In the genomic region with DNA sequence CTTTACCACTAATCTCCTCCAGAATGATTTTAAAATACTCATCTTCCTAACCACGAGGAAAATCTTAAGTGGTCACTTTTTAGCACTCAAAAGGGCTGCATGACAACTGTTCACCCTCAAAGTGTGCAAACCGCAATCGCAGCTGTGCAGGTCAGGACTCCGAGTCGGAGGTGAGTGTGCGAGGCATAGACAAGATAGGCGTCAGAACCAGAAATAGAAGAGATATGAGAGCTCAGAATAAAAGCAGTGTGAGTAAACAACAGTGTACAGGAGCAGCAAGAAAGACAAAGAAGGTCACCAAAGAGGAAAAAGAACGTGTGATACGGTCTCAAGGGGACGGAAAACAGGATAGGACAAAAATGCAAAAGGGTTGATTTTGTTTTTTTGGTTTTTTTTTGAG, we compare ENCODE assay signal across 21 cellular contexts. TPM values are rescaled to one million over a fixed set of nuclear protein-coding genes. Genes with fewer than 3 reads are reported as not detected.
DNase-seq lines count a peak whose midpoint lies in the region; ATAC-seq and TF ChIP-seq lines count a peak whose summit lies in the region.
"Had no signal": no experiment of that assay in that cellular context is flagged by ENCODE, and none has a peak within 500 bp of the region (broad histone marks: within the 10 kb centered on the region; RNA-seq: fewer than 3 reads in every experiment).

No MANE protein-coding gene starts in this region.

- peaks cover 11% of the 10 kb centered on the region for H3K4me1 ChIP-seq in endodermal cell (ENCODE audit: control insufficient read depth, insufficient read depth, low read length)
- no peaks in the 10 kb centered on the region for H3K4me1 ChIP-seq in heart left ventricle
- no peaks in the 10 kb centered on the region for H3K4me1 ChIP-seq in esophagus squamous epithelium
- H3K4me1 ChIP-seq: BLaER1 had no signal

- intact Hi-C loops in heart left ventricle (cut with DNase I) = no loop called here
- intact Hi-C loops in left ventricle myocardium superior (cut with micrococcal nuclease) = no loop called here
- intact Hi-C loops in esophagus squamous epithelium (cut with DNase I) = no loop called here

- no peaks in the 10 kb centered on the region for H3K27me3 Mint-ChIP-seq in endodermal cell (ENCODE audit: insufficient read depth)
- no peaks in the 10 kb centered on the region for H3K27me3 Mint-ChIP-seq in osteocyte (ENCODE audit: unreplicated experiment)

- H3K4me3 Mint-ChIP-seq in endodermal cell (no peak overlapping the region), osteocyte (ENCODE audit: unreplicated experiment) (no peak overlapping the region)
- H3K4me3 Mint-ChIP-seq: CD14-positive monocyte; CD4-positive, alpha-beta memory T cell had no signal

- H3K9me3 ChIP-seq in endodermal cell (ENCODE audit: control insufficient read depth, low read length) (no peaks in the 10 kb centered on the region), heart left ventricle (no peaks in the 10 kb centered on the region), esophagus squamous epithelium (no peaks in the 10 kb centered on the region)
- H3K9me3 ChIP-seq: A549, BLaER1, HAP-1 had no signal

- no peak overlapping the region for H3K9ac ChIP-seq in endodermal cell (ENCODE audit: extremely low read depth, low read length, poor library complexity, severe bottlenecking)
- H3K9ac ChIP-seq: BLaER1, GM23248 had no signal

- TF ChIP-seq CTCF in endodermal cell (conservative IDR thresholded peaks at IDR 0.05) (no peak), heart left ventricle (IDR thresholded peaks at IDR 0.05) (no peak), osteocyte (IDR thresholded peaks at IDR 0.05) (no peak), esophagus squamous epithelium (IDR thresholded peaks at IDR 0.05) (no peak)

- H3K4me3 ChIP-seq in endodermal cell (ENCODE audit: low read length) (no peak overlapping the region), heart left ventricle (no peak overlapping the region), esophagus squamous epithelium (no peak overlapping the region)
- H3K4me3 ChIP-seq: A549, BLaER1, GM23248, HAP-1 had no signal

- H3K36me3 Mint-ChIP-seq in endodermal cell (ENCODE audit: low read depth) (peaks cover 23% of the 10 kb centered on the region), osteocyte (ENCODE audit: unreplicated experiment) (no peaks in the 10 kb centered on the region)
- H3K36me3 Mint-ChIP-seq: CD14-positive monocyte; CD4-positive, alpha-beta memory T cell had no signal

- no peak for TF ChIP-seq POLR2A in heart left ventricle (IDR thresholded peaks at IDR 0.05)
- no peak for TF ChIP-seq POLR2A in esophagus squamous epithelium (IDR thresholded peaks at IDR 0.05)

- H3K36me3 ChIP-seq in endodermal cell (ENCODE audit: control insufficient read depth, insufficient read depth, low read length) (no peaks in the 10 kb centered on the region), heart left ventricle (no peaks in the 10 kb centered on the region), esophagus squamous epithelium (peaks cover 0 to 9% (median 0%) of the 10 kb centered on the region in 3 donors)
- H3K36me3 ChIP-seq: BLaER1, HAP-1 had no signal

- DNase-seq in endodermal cell (peak; percentile 20), heart left ventricle (peak in 1 of 5 donors; percentile 47), left ventricle myocardium superior (no peak), osteocyte (ENCODE audit: extremely low spot score, unreplicated experiment) (peak; percentile 48), NCI-H69 (lab: John Stamatoyannopoulos, UW) (no peak), esophagus squamous epithelium (lab: John Stamatoyannopoulos, UW) (no peak)
- DNase-seq in activated CD8-positive, alpha-beta memory T cell treated with anti-CD3 and anti-CD28 coated beads, Interleukin-2, amount 50 U/mL, for 4 hours = no peak
- DNase-seq: Calu3; CD4-positive, alpha-beta memory T cell; DND-41; EL; GM23248 had no signal

- H3K27ac ChIP-seq in endodermal cell (ENCODE audit: low read depth, low read length) (no peak overlapping the region), heart left ventricle (peak overlapping the region in 4 of 12 donors; percentile 8 to 53 (median 30)), esophagus squamous epithelium (no peak overlapping the region)
- H3K27ac ChIP-seq: 22Rv1, A549, BLaER1, GM23248, HL-60 had no signal

- no peaks in the 10 kb centered on the region for H3K27me3 ChIP-seq in endodermal cell (ENCODE audit: control insufficient read depth, insufficient read depth, low read length, poor library complexity, severe bottlenecking)
- H3K27me3 ChIP-seq in heart left ventricle = no peaks in the 10 kb centered on the region
- H3K27me3 ChIP-seq in esophagus squamous epithelium = no peaks in the 10 kb centered on the region
- H3K27me3 ChIP-seq: BLaER1 had no signal

- ATAC-seq in heart left ventricle (peak; percentile 65 to 88 (median 72)), left ventricle myocardium superior (peak; percentile 84), HG02642 (IDR thresholded peaks at IDR 0.05; ENCODE audit: poor library complexity, unreplicated experiment) (no peak)
- ATAC-seq: A549 had no signal

- H3K9me3 Mint-ChIP-seq in endodermal cell (no peaks in the 10 kb centered on the region), osteocyte (ENCODE audit: unreplicated experiment) (no peaks in the 10 kb centered on the region)

- H3K4me1 Mint-ChIP-seq in endodermal cell (peaks cover 45% of the 10 kb centered on the region), osteocyte (ENCODE audit: unreplicated experiment) (peaks cover 2% of the 10 kb centered on the region)
- H3K4me1 Mint-ChIP-seq: CD14-positive monocyte; CD4-positive, alpha-beta memory T cell had no signal

- H3K27ac Mint-ChIP-seq in endodermal cell (no peak overlapping the region), osteocyte (ENCODE audit: unreplicated experiment) (no peak overlapping the region)
- H3K27ac Mint-ChIP-seq: CD14-positive monocyte; CD4-positive, alpha-beta memory T cell had no signal

- 88 to 91% methylated on average over 9 to 10 of the region's 10 CpGs for WGBS in endodermal cell (ENCODE audit: insufficient coverage in 1 of 2, insufficient read length in 1 of 2), 2 experiments
- WGBS in heart left ventricle, 4 donors = 25 to 51% (median 35%) methylated on average over 10 of the region's 10 CpGs
- WGBS in esophagus squamous epithelium, 2 donors = 82 to 85% methylated on average over 10 of the region's 10 CpGs

RNA-seq across cellular contexts. Expression of gene ENO4, which starts 17.5 kb away (rescaled TPM):
- total RNA-seq in endodermal cell = 1 to 10 TPM; 1.1 to 2.2 TPM
- 0.53 TPM for polyA plus RNA-seq in endodermal cell (2013, experiment 1 of 2)
- 1.7 TPM for polyA plus RNA-seq in endodermal cell (2013, experiment 2 of 2)
- total RNA-seq in heart left ventricle = 1 to 10 TPM in 1 of 9 donors, under 1 TPM in 2, not detected in 6; 0.07 to 1.8 (median 0.32) TPM
- polyA plus RNA-seq in heart left ventricle = under 1 TPM in 1 of 2 donors, not detected in 1; 0.03 TPM
- total RNA-seq in left ventricle myocardium superior = 0.64 TPM
- 0.70 and 0.76 TPM in 2 replicates for total RNA-seq in osteocyte
- under 1 TPM in 2 of 4 donors, not detected in 2; 0.19 to 0.64 TPM for total RNA-seq in esophagus squamous epithelium
- total RNA-seq: CD4-positive, alpha-beta memory T cell; G401; HT1080 had no signal
- polyA plus RNA-seq: CD14-positive monocyte; CD4-positive, alpha-beta memory T cell had no signal

Comparison
In these comparisons a context has a peak if more than half of its experiments do, and no peak if none do; other contexts are left out.
1. DNase-seq: peak in endodermal cell (single experiment) and osteocyte (single experiment); none in left ventricle myocardium superior (single experiment), NCI-H69 (single experiment), activated CD8-positive, alpha-beta memory T cell treated with anti-CD3 and anti-CD28 coated beads, Interleukin-2, amount 50 U/mL, for 4 hours (single experiment) and esophagus squamous epithelium (single experiment).